31 cellular contexts compared by ENCODE assay signal in genomic region chr5:137462816-137463520, GRCh38. TPM values are rescaled to one million over a fixed set of nuclear protein-coding genes. Genes with fewer than 3 reads are reported as not detected.
DNase-seq lines count a peak whose midpoint lies in the region; ATAC-seq and FAIRE-seq lines count a peak whose summit lies in the region.
"Had no signal": no experiment of that assay in that cellular context is flagged by ENCODE, and none has a peak within 500 bp of the region (broad histone marks: within the 10 kb centered on the region; RNA-seq: fewer than 3 reads in every experiment).

No MANE protein-coding gene starts in this region.

- peak overlapping the region; percentile 23 for H3K4me2 ChIP-seq in GM23248 (ENCODE audit: unreplicated experiment)

- H3K36me3 ChIP-seq in GM23248 (ENCODE audit: low read depth) = no peaks in the 10 kb centered on the region
- H3K36me3 ChIP-seq: heart right ventricle, SJSA1, suprapubic skin, upper lobe of right lung had no signal

- H3K4me1 ChIP-seq in GM23248 (ENCODE audit: insufficient read depth) = peaks cover 50% of the 10 kb centered on the region
- H3K4me1 ChIP-seq: Caco-2, foreskin keratinocyte, SJSA1, suprapubic skin, upper lobe of right lung had no signal

- peaks cover 27% of the 10 kb centered on the region for H3F3A ChIP-seq in GM23248 (ENCODE audit: insufficient read depth)

- H4K20me1 ChIP-seq in GM23248 (ENCODE audit: insufficient read depth) = peaks cover 7% of the 10 kb centered on the region

- H3K9me3 ChIP-seq in GM23248 (ENCODE audit: low read depth) = no peaks in the 10 kb centered on the region
- H3K9me3 ChIP-seq: Caco-2, heart right ventricle, psoas muscle, SJSA1, suprapubic skin, upper lobe of right lung had no signal

- H2AFZ ChIP-seq in GM23248 = no peak overlapping the region

- in situ Hi-C loops in GM23248 (cut with MboI) = no loop called here

- H3K27me3 ChIP-seq in GM23248 (replicated peaks; ENCODE audit: insufficient read depth) = no peaks in the 10 kb centered on the region
- H3K27me3 ChIP-seq: SJSA1, suprapubic skin, upper lobe of right lung had no signal

- H3K79me2 ChIP-seq in GM23248 (ENCODE audit: insufficient read depth) = peaks cover 98% of the 10 kb centered on the region

- no peak for ATAC-seq in HG02870 (IDR thresholded peaks at IDR 0.05; ENCODE audit: unreplicated experiment)
- no peak for ATAC-seq in GM18873 (IDR thresholded peaks at IDR 0.05; ENCODE audit: low FRiP score, unreplicated experiment)
- ATAC-seq: activated T-cell treated with anti-CD3 and anti-CD28 coated beads, Interleukin-2, amount 50 U/mL, for 4 hours; esophagus mucosa; foreskin keratinocyte; heart right ventricle; naive thymus-derived CD8-positive, alpha-beta T cell; psoas muscle; stimulated activated naive B cell treated with anti-CD40 and anti-IgM and Interleukin-4, amounts not matched to agents 10 μg/mL and 1 μg/mL and 100 μg/mL, for 72 hours; T-cell; upper lobe of right lung had no signal

- DNase-seq in GM23248 = peak; percentile 36
- peak; percentile 40 for DNase-seq in RPMI7951 (ENCODE audit: low read depth)
- no peak for DNase-seq in frontal cortex (ENCODE audit: low spot score in 2 of 2)
- peak in 4 of 49 donors; percentile 29 to 56 (median 36) for DNase-seq in substantia nigra (lab: John Stamatoyannopoulos, UW)
- no peak for DNase-seq in GM19238 (ENCODE audit: insufficient read length, low spot score)
- no peak for DNase-seq in GM19240 (ENCODE audit: insufficient read length, low spot score)
- DNase-seq: activated B cell treated with CpG ODN at 0.5 μM for 24 hours; activated CD4-positive, alpha-beta T cell treated with anti-CD3 and anti-CD28 coated beads, Interleukin-2, amount 10 ng/mL, durations not matched to agents 7 days and 5 days; activated gamma-delta T cell treated with Interleukin-2 at 50 U/mL for 16 hours; activated naive CD8-positive, alpha-beta T cell treated with anti-CD3 and anti-CD28 coated beads, Interleukin-2, amount 10 ng/mL, durations not matched to agents 7 days and 5 days; activated T-cell treated with anti-CD3 and anti-CD28 coated beads, Interleukin-2, amount 50 U/mL, for 4 hours; Caco-2; central memory CD4-positive, alpha-beta T cell; foreskin keratinocyte; H7; heart right ventricle; IMR-90; naive thymus-derived CD8-positive, alpha-beta T cell; NCI-H146; NCI-H446 treated with DMSO at 0.1 percent for 48 hours; psoas muscle; RPMI8226; stimulated activated naive B cell treated with anti-CD40 and anti-IgM and Interleukin-4, amounts not matched to agents 10 μg/mL and 1 μg/mL and 100 μg/mL, for 72 hours; T-cell; upper lobe of right lung had no signal

- FAIRE-seq in frontal cortex (lab: Jason Lieb, UNC) = peak; percentile 92

- H3K27ac ChIP-seq in GM23248 (no peak overlapping the region), substantia nigra (ENCODE audit: low read depth, low read length, poor library complexity, severe bottlenecking) (peak overlapping the region; percentile 99)
- H3K27ac ChIP-seq: C4-2B, foreskin keratinocyte, heart right ventricle, psoas muscle, SJSA1, suprapubic skin, upper lobe of right lung had no signal

- H3K4me3 ChIP-seq in GM23248 = no peak overlapping the region
- H3K4me3 ChIP-seq: heart right ventricle, psoas muscle, SJSA1, suprapubic skin, upper lobe of right lung had no signal

- WGBS in GM23248 (ENCODE audit: low coverage in 1 of 2, low lambda C conversion rate in 2 of 2, missing lambda C conversion rate in 2 of 2), 2 experiments = 36 to 55% methylated on average over 4 of the region's 4 CpGs

- no peaks in the 10 kb centered on the region for H3K9me2 ChIP-seq in GM23248 (ENCODE audit: insufficient read depth)

- H3K9ac ChIP-seq in GM23248 = no peak overlapping the region

RNA-seq across cellular contexts. Expression of gene SPOCK1, which starts 36.2 kb away (rescaled TPM):
- 238 and 268 TPM in 2 replicates for total RNA-seq in GM23248 (2014; rRNA removed; shearing (Covaris generic))
- polyA plus RNA-seq in GM23248 (2016; fragmentation: Nextera tagmentation; extraction: Ambion mirVana) = 471 and 532 TPM in 2 replicates
- 37.9 and 58.9 TPM in 2 replicates for total RNA-seq in RPMI7951 (2014; rRNA removed; shearing (Covaris generic))
- 37.9 TPM for total RNA-seq in frontal cortex
- total RNA-seq: activated B cell treated with CpG ODN at 0.5 μM for 24 hours; activated naive CD8-positive, alpha-beta T cell treated with anti-CD3 and anti-CD28 coated beads, Interleukin-2, amount 10 ng/mL, durations not matched to agents 7 days and 5 days; activated T-cell treated with anti-CD3 and anti-CD28 coated beads, Interleukin-2, amount 50 U/mL, for 4 hours; Caco-2; naive thymus-derived CD8-positive, alpha-beta T cell had no signal
- polyA plus RNA-seq: naive thymus-derived CD8-positive, alpha-beta T cell had no signal

Comparison
In these comparisons a context has a peak if more than half of its experiments do, and no peak if none do; other contexts are left out.
1. DNase-seq: peak in GM23248 (single experiment) and RPMI7951 (single experiment); none in frontal cortex (0 of 2), GM19238 (single experiment) and GM19240 (single experiment).